In genomic region chr3:12135029-12135634, GRCh38 we compare ENCODE assay signal across 9 cellular contexts. TPM values are rescaled to one million over a fixed set of nuclear protein-coding genes. Genes with fewer than 3 reads are reported as not detected.
DNase-seq lines count a peak whose midpoint lies in the region; ATAC-seq and TF ChIP-seq lines count a peak whose summit lies in the region.
"Had no signal": no experiment of that assay in that cellular context is flagged by ENCODE, and none has a peak within 500 bp of the region (broad histone marks: within the 10 kb centered on the region; RNA-seq: fewer than 3 reads in every experiment).

No MANE protein-coding gene starts in this region.

- no peaks in the 10 kb centered on the region for H4K20me1 ChIP-seq in Karpas-422 (ENCODE audit: insufficient read depth, low read depth, low read length)
- H4K20me1 ChIP-seq in mammary epithelial cell (ENCODE audit: insufficient read depth, low read length), result no peaks in the 10 kb centered on the region
- H4K20me1 ChIP-seq: BLaER1 treated with 17β-estradiol and CSF1 and Interleukin-3, amounts not matched to agents 10 nM and 100 nM had no signal

- WGBS in mammary epithelial cell (ENCODE audit: low coverage, missing lambda C conversion rate), result 0% methylated on average over 3 of the region's 3 CpGs

- intact Hi-C loops in mammary epithelial cell (cut with micrococcal nuclease), result loop anchor here (1.0 to 10.0 kb wide), 5 partner anchors 41 to 590 kb away; no protein-coding TSS in a partner anchor

- DNase-seq in DMS79 treated with DMSO at 0.1 percent for 48 hours (lab: John Stamatoyannopoulos, UW) (peak; percentile 3), DMS79 (lab: John Stamatoyannopoulos, UW) (no peak), Karpas-422 (peak; percentile 77), mammary epithelial cell (peak; percentile 39), kidney glomerular epithelial cell (lab: John Stamatoyannopoulos, UW) (peak; percentile 63)
- peak; percentile 67 for DNase-seq in stimulated activated CD4-positive, alpha-beta T cell treated with anti-CD3 and anti-CD28 coated beads, Interleukin-4, amount 100 ng/mL, for 24 hours

- peak; percentile 98 for TF ChIP-seq CTCF in VCaP (conservative IDR thresholded peaks at IDR 0.05)
- TF ChIP-seq CTCF in mammary epithelial cell (conservative IDR thresholded peaks at IDR 0.05 in 1 of 2, IDR thresholded peaks at IDR 0.05 in 1 of 2; ENCODE audit: extremely low read depth in 1 of 2, insufficient read depth in 1 of 2, low read depth in 1 of 2, low read length in 2 of 2), result peak; percentile 95

- in situ Hi-C loops in mammary epithelial cell (cut with MboI; ENCODE audit: low sequenced_read_pairs in 2 of 2), result loop anchor here (5.0 to 25.0 kb wide), 3 partner anchors 42 to 752 kb away; no protein-coding TSS in a partner anchor

- no TSS peak for BruUV-seq in mammary epithelial cell (replicated peaks; lab: Mats Ljungman, UMichigan)

- H3K4me2 ChIP-seq in Karpas-422 (ENCODE audit: low read depth, low read length, poor library complexity, severe bottlenecking) (no peak overlapping the region), mammary epithelial cell (ENCODE audit: insufficient read depth, low read depth, low read length) (no peak overlapping the region)
- H3K4me2 ChIP-seq: BLaER1 treated with 17β-estradiol and CSF1 and Interleukin-3, amounts not matched to agents 10 nM and 100 nM had no signal

- H3K79me2 ChIP-seq in Karpas-422 (ENCODE audit: low read length), result no peaks in the 10 kb centered on the region
- no peaks in the 10 kb centered on the region for H3K79me2 ChIP-seq in mammary epithelial cell (ENCODE audit: insufficient read depth, low read length)

- peak; percentile 82 for ATAC-seq in GM21825 (IDR thresholded peaks at IDR 0.05; ENCODE audit: unreplicated experiment)

- dilution Hi-C loops in mammary epithelial cell (cut with HindIII; ENCODE audit: low sequenced_read_pairs), result loop anchor here (25.0 kb wide), 1 partner anchor 327 kb away; no protein-coding TSS in a partner anchor

- H3K4me3 ChIP-seq in Karpas-422 (ENCODE audit: low read length) (no peak overlapping the region), mammary epithelial cell (replicated peaks in 1 of 3; ENCODE audit: insufficient read depth in 1 of 3, low read depth in 2 of 3, low read length in 3 of 3) (no peak overlapping the region)
- H3K4me3 ChIP-seq: BLaER1 treated with 17β-estradiol and CSF1 and Interleukin-3, amounts not matched to agents 10 nM and 100 nM had no signal

- no peaks in the 10 kb centered on the region for H3K9me2 ChIP-seq in Karpas-422 (replicated peaks; ENCODE audit: insufficient read depth, low read length)

- no peaks in the 10 kb centered on the region for H3K9me3 ChIP-seq in Karpas-422 (ENCODE audit: low read length)
- H3K9me3 ChIP-seq in mammary epithelial cell (replicated peaks; ENCODE audit: insufficient read depth, low read length), result no peaks in the 10 kb centered on the region
- H3K9me3 ChIP-seq: BLaER1 treated with 17β-estradiol and CSF1 and Interleukin-3, amounts not matched to agents 10 nM and 100 nM had no signal

- H2AFZ ChIP-seq in Karpas-422 (ENCODE audit: low read length) (no peak overlapping the region), mammary epithelial cell (ENCODE audit: low read depth, low read length) (peak overlapping the region; percentile 12)

- H3K9ac ChIP-seq in Karpas-422 (ENCODE audit: low read length), result no peak overlapping the region
- no peak overlapping the region for H3K9ac ChIP-seq in mammary epithelial cell (ENCODE audit: insufficient read depth, low read length)
- H3K9ac ChIP-seq: BLaER1 treated with 17β-estradiol and CSF1 and Interleukin-3, amounts not matched to agents 10 nM and 100 nM had no signal

- CTCF ChIA-PET in mammary epithelial cell (lab: Charles Lee; ENCODE audit: low non-redundant PET), result interaction anchor here (0.6 to 1.4 kb wide), 4 partner anchors 41 to 345 kb away, joined by 3 to 13 read pairs (median 4); no protein-coding TSS in a partner anchor

- H3K27ac ChIP-seq in Karpas-422 (ENCODE audit: low read length), result no peak overlapping the region
- no peak overlapping the region for H3K27ac ChIP-seq in VCaP
- no peak overlapping the region for H3K27ac ChIP-seq in mammary epithelial cell (ENCODE audit: insufficient read depth, low read depth, low read length)
- H3K27ac ChIP-seq: BLaER1 treated with 17β-estradiol and CSF1 and Interleukin-3, amounts not matched to agents 10 nM and 100 nM had no signal

- H3K4me1 ChIP-seq in Karpas-422 (ENCODE audit: low read length) (no peaks in the 10 kb centered on the region), mammary epithelial cell (ENCODE audit: insufficient read depth, low read length) (no peaks in the 10 kb centered on the region)

- H3K36me3 ChIP-seq in Karpas-422 (ENCODE audit: insufficient read depth, low read length), result no peaks in the 10 kb centered on the region
- H3K36me3 ChIP-seq in mammary epithelial cell (ENCODE audit: insufficient read depth, low read length), result no peaks in the 10 kb centered on the region
- H3K36me3 ChIP-seq: BLaER1 treated with 17β-estradiol and CSF1 and Interleukin-3, amounts not matched to agents 10 nM and 100 nM had no signal

- H3K27me3 ChIP-seq in Karpas-422 (ENCODE audit: low read length), result no peaks in the 10 kb centered on the region
- H3K27me3 ChIP-seq in mammary epithelial cell (ENCODE audit: insufficient read depth, low read length), result peaks cover 8% of the 10 kb centered on the region
- H3K27me3 ChIP-seq: BLaER1 treated with 17β-estradiol and CSF1 and Interleukin-3, amounts not matched to agents 10 nM and 100 nM had no signal

RNA-seq across cellular contexts. Expression of gene TIMP4, which starts 23.6 kb away (rescaled TPM):
- total RNA-seq in Karpas-422 (2014; rRNA removed; shearing (Covaris generic); ENCODE audit: low replicate concordance), result not detected in 2 replicates
- not detected for total RNA-seq in mammary epithelial cell
- not detected for polyA plus RNA-seq in mammary epithelial cell
- polyA minus RNA-seq in mammary epithelial cell, result not detected
